Comparison of ENCODE assay signal across 20 cellular contexts in genomic region chr13:91158015-91158390, GRCh38.
DNase-seq lines count a peak whose midpoint lies in the region; ATAC-seq, FAIRE-seq and TF ChIP-seq lines count a peak whose summit lies in the region.
"Had no signal": no experiment of that assay in that cellular context is flagged by ENCODE, and none has a peak within 500 bp of the region (broad histone marks: within the 10 kb centered on the region; RNA-seq: fewer than 3 reads in every experiment).

No MANE protein-coding gene starts in this region.

- TF ChIP-seq CTCF in C4-2B (conservative IDR thresholded peaks at IDR 0.05) (peak; percentile 20), VCaP (conservative IDR thresholded peaks at IDR 0.05) (peak; percentile 34)

- no peak for TF ChIP-seq EP300 in Ishikawa (IDR thresholded peaks at IDR 0.05; ENCODE audit: borderline replicate concordance)

- DNase-seq in left kidney (ENCODE audit: low read depth, low spot score) (peak; percentile 26), HTR-8/SVneo (ENCODE audit: insufficient read length, low spot score) (no peak), DMS153 (lab: John Stamatoyannopoulos, UW) (no peak), NCI-H1417 treated with DMSO at 0.1 percent for 48 hours (lab: John Stamatoyannopoulos, UW) (no peak)
- DNase-seq: activated CD4-positive, CD25-positive, alpha-beta regulatory T cell treated with anti-CD3 and anti-CD28 coated beads, Interleukin-2, amount 50 U/mL, for 72 hours; activated CD8-positive, alpha-beta memory T cell treated with anti-CD3 and anti-CD28 coated beads, Interleukin-2, amount 10 ng/mL, durations not matched to agents 7 days and 5 days; Calu3; GF-D8; left lung; mucosa of descending colon; NCI-H1048; NCI-H774; sigmoid colon; stimulated activated CD4-positive, alpha-beta T cell treated with anti-CD3 and anti-CD28 coated beads, Interleukin-2, amount 100 ng/mL, for 24 hours; uterus had no signal

- FAIRE-seq in HTR-8/SVneo (lab: Jason Lieb, UNC): no peak
- FAIRE-seq: GM12892 had no signal

- no peak for ATAC-seq in HG02623 (IDR thresholded peaks at IDR 0.05; ENCODE audit: unreplicated experiment)
- ATAC-seq: activated CD8-positive, alpha-beta memory T cell treated with anti-CD3 and anti-CD28 coated beads, Interleukin-2, amount 10 ng/mL, durations not matched to agents 7 days and 5 days; left lung; mucosa of descending colon had no signal

- H3K27ac ChIP-seq in C4-2B (no peak overlapping the region), VCaP (no peak overlapping the region)
- H3K27ac ChIP-seq: left lung, sigmoid colon, uterus had no signal

- peak; percentile 24; the same call in 1 of the 2 replicates for TF ChIP-seq RAD21 in Ishikawa (IDR thresholded peaks at IDR 0.05; ENCODE audit: low read depth)

TF ChIP-seq in Ishikawa, 13 proteins besides CTCF, POLR2A, EP300 and RAD21:
- TF ChIP-seq, protein P1, sequence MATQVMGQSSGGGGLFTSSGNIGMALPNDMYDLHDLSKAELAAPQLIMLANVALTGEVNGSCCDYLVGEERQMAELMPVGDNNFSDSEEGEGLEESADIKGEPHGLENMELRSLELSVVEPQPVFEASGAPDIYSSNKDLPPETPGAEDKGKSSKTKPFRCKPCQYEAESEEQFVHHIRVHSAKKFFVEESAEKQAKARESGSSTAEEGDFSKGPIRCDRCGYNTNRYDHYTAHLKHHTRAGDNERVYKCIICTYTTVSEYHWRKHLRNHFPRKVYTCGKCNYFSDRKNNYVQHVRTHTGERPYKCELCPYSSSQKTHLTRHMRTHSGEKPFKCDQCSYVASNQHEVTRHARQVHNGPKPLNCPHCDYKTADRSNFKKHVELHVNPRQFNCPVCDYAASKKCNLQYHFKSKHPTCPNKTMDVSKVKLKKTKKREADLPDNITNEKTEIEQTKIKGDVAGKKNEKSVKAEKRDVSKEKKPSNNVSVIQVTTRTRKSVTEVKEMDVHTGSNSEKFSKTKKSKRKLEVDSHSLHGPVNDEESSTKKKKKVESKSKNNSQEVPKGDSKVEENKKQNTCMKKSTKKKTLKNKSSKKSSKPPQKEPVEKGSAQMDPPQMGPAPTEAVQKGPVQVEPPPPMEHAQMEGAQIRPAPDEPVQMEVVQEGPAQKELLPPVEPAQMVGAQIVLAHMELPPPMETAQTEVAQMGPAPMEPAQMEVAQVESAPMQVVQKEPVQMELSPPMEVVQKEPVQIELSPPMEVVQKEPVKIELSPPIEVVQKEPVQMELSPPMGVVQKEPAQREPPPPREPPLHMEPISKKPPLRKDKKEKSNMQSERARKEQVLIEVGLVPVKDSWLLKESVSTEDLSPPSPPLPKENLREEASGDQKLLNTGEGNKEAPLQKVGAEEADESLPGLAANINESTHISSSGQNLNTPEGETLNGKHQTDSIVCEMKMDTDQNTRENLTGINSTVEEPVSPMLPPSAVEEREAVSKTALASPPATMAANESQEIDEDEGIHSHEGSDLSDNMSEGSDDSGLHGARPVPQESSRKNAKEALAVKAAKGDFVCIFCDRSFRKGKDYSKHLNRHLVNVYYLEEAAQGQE (IDR thresholded peaks at IDR 0.05; ENCODE audit: low read depth): no peak
- no peak for TF ChIP-seq TAF1 (IDR thresholded peaks at IDR 0.05; ENCODE audit: low read depth)
